ENCODE assay signal across 8 cellular contexts in genomic region chr12:14803830-14804160, GRCh38. TPM values are rescaled to one million over a fixed set of nuclear protein-coding genes. Genes with fewer than 3 reads are reported as not detected.
A peak's percentile ranks its signal among the peaks of the same experiment; 100 is the strongest.
DNase-seq lines count a peak whose midpoint lies in the region; ATAC-seq, FAIRE-seq and TF ChIP-seq lines count a peak whose summit lies in the region.

No MANE protein-coding gene starts in this region.

- H3K4me3 ChIP-seq in SJCRH30 (peak overlapping the region; percentile 95), right atrium auricular region (peak overlapping the region; percentile 56 to 89), subcutaneous abdominal adipose tissue (ENCODE audit: low read depth in 1 of 5, low read length in 5 of 5) (peak overlapping the region; percentile 74 to 96 (median 83))

- H3K4me1 ChIP-seq in SJCRH30: peaks cover 13% of the 10 kb centered on the region
- H3K4me1 ChIP-seq in right atrium auricular region: peaks cover 0 to 19% of the 10 kb centered on the region in 2 donors
- peaks cover 0 to 23% (median 19%) of the 10 kb centered on the region in 5 donors for H3K4me1 ChIP-seq in subcutaneous abdominal adipose tissue (ENCODE audit: control insufficient read depth in 5 of 5, insufficient read depth in 5 of 5, low read length in 5 of 5)

- H3K27me3 ChIP-seq in SJCRH30 (no peaks in the 10 kb centered on the region), right atrium auricular region (no peaks in the 10 kb centered on the region), subcutaneous abdominal adipose tissue (ENCODE audit: control insufficient read depth in 5 of 5, insufficient read depth in 4 of 5, low read length in 5 of 5) (no peaks in the 10 kb centered on the region)

- no peak for DNase-seq in SJCRH30
- no peak for DNase-seq in right atrium auricular region (ENCODE audit: low spot score)
- no peak for DNase-seq in GM12891 (ENCODE audit: insufficient read length, low spot score)
- DNase-seq in NCI-H1694 treated with DMSO at 0.1 percent for 48 hours (lab: John Stamatoyannopoulos, UW): no peak
- DNase-seq in ureter (ENCODE audit: low spot score): no peak

- H3K27ac ChIP-seq in SJCRH30: peak overlapping the region; percentile 90; the same call in 1 of the 2 replicates
- H3K27ac ChIP-seq in right atrium auricular region: peak overlapping the region; percentile 93 to 96
- peak overlapping the region; percentile 59 for H3K27ac ChIP-seq in subcutaneous abdominal adipose tissue (ENCODE audit: low read depth, low read length)

- no peak for TF ChIP-seq CTCF in right atrium auricular region (IDR thresholded peaks at IDR 0.05)

- TF ChIP-seq POLR2A in GM12891 (IDR thresholded peaks at IDR 0.05; ENCODE audit: low read depth, low read length): no peak

- H3K9me3 ChIP-seq in SJCRH30 (replicated peaks) (no peaks in the 10 kb centered on the region), right atrium auricular region (no peaks in the 10 kb centered on the region), subcutaneous abdominal adipose tissue (ENCODE audit: control insufficient read depth in 5 of 5, low read length in 5 of 5) (no peaks in the 10 kb centered on the region)

- H3K36me3 ChIP-seq in SJCRH30 (peaks cover 22% of the 10 kb centered on the region), right atrium auricular region (peaks cover 6% of the 10 kb centered on the region), subcutaneous abdominal adipose tissue (ENCODE audit: control insufficient read depth in 5 of 5, insufficient read depth in 5 of 5, low read length in 5 of 5) (peaks cover 4 to 10% (median 8%) of the 10 kb centered on the region in 5 donors)

- peak overlapping the region; percentile 71 to 76 (median 74) for H3K9ac ChIP-seq in subcutaneous abdominal adipose tissue (ENCODE audit: low read length in 5 of 5)

- ATAC-seq in GM18907 (IDR thresholded peaks at IDR 0.05; ENCODE audit: unreplicated experiment) (peak; percentile 20), HG02943 (IDR thresholded peaks at IDR 0.05; ENCODE audit: low read depth, unreplicated experiment) (peak; percentile 20)

- FAIRE-seq in GM12891 (lab: Jason Lieb, UNC): no peak

TF ChIP-seq in GM12891, 5 proteins besides CTCF, POLR2A, EP300 and RAD21:
- TF ChIP-seq SPI1 (IDR thresholded peaks at IDR 0.05; ENCODE audit: low read depth, low read length): no peak
- TF ChIP-seq POLR2AphosphoS5 (IDR thresholded peaks at IDR 0.05; ENCODE audit: low read depth, low read length): no peak
- no peak for TF ChIP-seq PAX5 (IDR thresholded peaks at IDR 0.05; ENCODE audit: insufficient read depth, low read length, severe bottlenecking)
- TF ChIP-seq TAF1 (IDR thresholded peaks at IDR 0.05; ENCODE audit: low read depth, low read length): no peak
- no peak for TF ChIP-seq POU2F2 (IDR thresholded peaks at IDR 0.05; ENCODE audit: low read depth, low read length)

RNA-seq across cellular contexts. Expression of gene C12orf60, which starts 0.3 kb away (rescaled TPM):
- total RNA-seq in SJCRH30 (2014; rRNA removed; shearing (Covaris generic)): 1.2 and 1.8 TPM in 2 replicates
- total RNA-seq in right atrium auricular region: 1 to 10 TPM in 1 of 2 donors, under 1 TPM in 1; 0.90 to 1.1 TPM
- polyA plus RNA-seq in GM12891 (2012; ENCODE audit: low read depth, missing spikeins): 1.9 TPM
- total RNA-seq in ureter: 0.99 TPM

RNA-seq across cellular contexts. Expression of gene WBP11, which starts 0.5 kb away (rescaled TPM):
- 50.6 and 65.1 TPM in 2 replicates for total RNA-seq in SJCRH30 (2014; rRNA removed; shearing (Covaris generic))
- total RNA-seq in right atrium auricular region (10 to 100 TPM; 19.9 to 21.9 TPM), ureter (54.0 TPM)
- 46.2 TPM for polyA plus RNA-seq in GM12891 (2012; ENCODE audit: low read depth, missing spikeins)

RNA-seq across cellular contexts. Expression of gene SMCO3, which starts 10.2 kb away (rescaled TPM):
- not detected in 2 replicates for total RNA-seq in SJCRH30 (2014; rRNA removed; shearing (Covaris generic))
- total RNA-seq in right atrium auricular region: under 1 TPM; 0.33 to 0.43 TPM
- polyA plus RNA-seq in GM12891 (2012; ENCODE audit: low read depth, missing spikeins): 0.10 TPM
- total RNA-seq in ureter: not detected

RNA-seq across cellular contexts. Expression of gene ART4, which starts 39.5 kb away (rescaled TPM):
- total RNA-seq in SJCRH30 (2014; rRNA removed; shearing (Covaris generic)): not detected in 2 replicates
- total RNA-seq in right atrium auricular region: 10 to 100 TPM; 12.1 to 25.9 TPM
- not detected for polyA plus RNA-seq in GM12891 (2012; ENCODE audit: low read depth, missing spikeins)
- total RNA-seq in ureter: 1.5 TPM
